9 cellular contexts compared by ENCODE assay signal in the genomic region with DNA sequence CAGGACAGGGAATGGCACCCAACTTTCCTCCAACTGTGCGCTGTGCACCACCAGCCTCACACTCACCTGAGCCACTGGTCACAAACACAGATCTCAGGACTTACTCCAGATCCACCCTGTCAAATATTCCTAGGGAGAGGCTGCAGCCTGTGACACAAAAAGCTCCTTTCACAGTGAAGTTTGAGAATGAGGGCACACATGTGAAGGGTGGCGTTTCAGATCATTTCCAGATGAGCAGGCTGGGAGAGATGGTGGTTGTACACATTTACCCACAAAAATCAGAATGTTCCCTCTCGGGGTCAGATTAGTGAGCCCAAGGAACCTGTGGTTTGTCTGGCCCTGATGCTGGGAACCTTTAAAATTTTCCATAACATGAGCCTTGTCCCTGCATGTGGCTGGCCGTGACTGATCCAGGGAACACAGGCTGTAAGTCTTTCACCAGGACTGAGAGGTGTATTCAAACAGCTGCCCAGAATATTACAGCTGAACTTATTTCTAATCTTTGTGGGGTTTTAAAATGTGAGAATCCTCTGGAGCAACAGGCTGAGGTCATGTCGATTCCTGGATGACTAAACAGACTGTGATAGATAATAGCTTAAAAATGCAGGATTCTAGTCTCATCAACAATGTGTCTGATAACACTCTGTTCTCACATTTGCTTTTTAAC. TPM values are rescaled to one million over a fixed set of nuclear protein-coding genes. Genes with fewer than 3 reads are reported as not detected.
A peak's percentile ranks its signal among the peaks of the same experiment; 100 is the strongest.
DNase-seq lines count a peak whose midpoint lies in the region; ATAC-seq and TF ChIP-seq lines count a peak whose summit lies in the region.
"Had no signal": no experiment of that assay in that cellular context is flagged by ENCODE, and none has a peak within 500 bp of the region (broad histone marks: within the 10 kb centered on the region; RNA-seq: fewer than 3 reads in every experiment).

No MANE protein-coding gene starts in this region.

- H3K27me3 Mint-ChIP-seq in neural crest cell (ENCODE audit: low read depth), result no peaks in the 10 kb centered on the region

- peaks cover 2% of the 10 kb centered on the region for H3K9me3 Mint-ChIP-seq in neural crest cell
- H3K9me3 Mint-ChIP-seq: IgD-negative memory B cell had no signal

- H3K9me3 ChIP-seq in aorta (ENCODE audit: control insufficient read depth, low read length), result no peaks in the 10 kb centered on the region

- no peak overlapping the region for H3K4me3 ChIP-seq in aorta (ENCODE audit: low read length in 2 of 2)

- no peaks in the 10 kb centered on the region for H3K36me3 ChIP-seq in aorta (ENCODE audit: control insufficient read depth in 1 of 2, insufficient read depth in 2 of 2, low read length in 1 of 2)

- peaks cover 0 to 2% of the 10 kb centered on the region in 2 donors for H3K4me1 ChIP-seq in aorta (ENCODE audit: control insufficient read depth in 1 of 2, insufficient read depth in 2 of 2, low read length in 2 of 2)

- no peaks in the 10 kb centered on the region for H3K27me3 ChIP-seq in aorta (ENCODE audit: control insufficient read depth in 1 of 2, insufficient read depth in 2 of 2, low read length in 1 of 2)

- no peak for TF ChIP-seq CTCF in neural crest cell (conservative IDR thresholded peaks at IDR 0.05)

- DNase-seq in Right ventricle myocardium inferior (ENCODE audit: missing footprints) (no peak), cardiac septum (ENCODE audit: low spot score) (no peak), fibroblast of peridontal ligament (ENCODE audit: extremely low read depth) (peak; percentile 81), neural crest cell (ENCODE audit: low read depth, low spot score) (no peak), aorta (no peak), globus pallidus (ENCODE audit: low spot score) (no peak)
- DNase-seq in stimulated activated CD8-positive, alpha-beta memory T cell treated with anti-CD3 and anti-CD28 coated beads, Interleukin-4, amount 100 ng/mL, for 48 hours, result no peak

- no peak overlapping the region for H3K27ac ChIP-seq in aorta (ENCODE audit: low read depth in 1 of 2, low read length in 2 of 2)

- WGBS in aorta, 2 donors, result 65 to 70% methylated on average over 5 of the region's 5 CpGs

- no peak overlapping the region for H3K4me3 Mint-ChIP-seq in neural crest cell
- H3K4me3 Mint-ChIP-seq: IgD-negative memory B cell had no signal

- no peaks in the 10 kb centered on the region for H3K36me3 Mint-ChIP-seq in neural crest cell (ENCODE audit: low read depth)
- H3K36me3 Mint-ChIP-seq: IgD-negative memory B cell had no signal

- ATAC-seq in Right ventricle myocardium inferior (peak; percentile 59), aorta (ENCODE audit: low FRiP score) (peak; percentile 67), HG02571 (IDR thresholded peaks at IDR 0.05; ENCODE audit: unreplicated experiment) (no peak)

- intact Hi-C loops in Right ventricle myocardium inferior (cut with DNase I), result no loop called here
- intact Hi-C loops in cardiac septum (cut with DNase I), result loop anchor here (5.0 kb wide), 1 partner anchor 35 kb away; no protein-coding TSS in a partner anchor
- intact Hi-C loops in aorta (cut with DNase I), result loop anchor here in 1 of 2 donors (10.0 kb wide), 1 partner anchor 328 kb away; a partner anchor contains a TSS

- H3K4me1 Mint-ChIP-seq in neural crest cell, result peaks cover 20% of the 10 kb centered on the region

- H3K27ac Mint-ChIP-seq in neural crest cell (ENCODE audit: unreplicated experiment), result peak overlapping the region; percentile 44
- H3K27ac Mint-ChIP-seq: IgD-negative memory B cell had no signal

RNA-seq across cellular contexts. Expression of a gene that starts 35.4 kb away (rescaled TPM):
- total RNA-seq in Right ventricle myocardium inferior, result 1.3 TPM
- total RNA-seq in cardiac septum, result 1.0 TPM
- not detected in 2 replicates for total RNA-seq in neural crest cell
- 10 to 100 TPM in 1 of 2 donors, 1 to 10 TPM in 1; 3.3 to 38.3 TPM for total RNA-seq in aorta
- polyA plus RNA-seq in aorta, result 1 to 10 TPM in 1 of 2 donors, under 1 TPM in 1; 0.97 to 9.3 TPM
- polyA plus RNA-seq: IgD-negative memory B cell had no signal
